Comparison of ENCODE assay signal across 1 cellular context in genomic region chr1:51643362-51643761, GRCh38.
TF ChIP-seq lines count a peak whose summit lies in the region.

No MANE protein-coding gene starts in this region.

TF ChIP-seq in HCT116, 20 proteins besides CTCF, POLR2A, EP300 and RAD21 (continued from another document):
- TF ChIP-seq REST (IDR thresholded peaks at IDR 0.05; ENCODE audit: low read depth): no peak
- no peak for TF ChIP-seq ZBTB33 (IDR thresholded peaks at IDR 0.05; ENCODE audit: extremely low read depth, insufficient replicate concordance, low read length)
- no peak for TF ChIP-seq TCF7L2 (IDR thresholded peaks at IDR 0.05; ENCODE audit: borderline replicate concordance, extremely low read depth, insufficient read depth, insufficient read length)
- no peak for TF ChIP-seq CEBPB (IDR thresholded peaks at IDR 0.05; ENCODE audit: low read depth)
- TF ChIP-seq ZFX (IDR thresholded peaks at IDR 0.05): no peak
- TF ChIP-seq ZNF274 (IDR thresholded peaks at IDR 0.05; ENCODE audit: low read depth, low read length): no peak
- TF ChIP-seq ATF3 (IDR thresholded peaks at IDR 0.05): no peak
- no peak for TF ChIP-seq POLR2AphosphoS5 (IDR thresholded peaks at IDR 0.05; ENCODE audit: low read depth, low read length)
- no peak for TF ChIP-seq MAX (IDR thresholded peaks at IDR 0.05)
- TF ChIP-seq CBX3 (IDR thresholded peaks at IDR 0.05; ENCODE audit: low read depth): no peak
- no peak for TF ChIP-seq ELF1 (IDR thresholded peaks at IDR 0.05; ENCODE audit: borderline replicate concordance, low read depth)
- no peak for TF ChIP-seq SIN3A (IDR thresholded peaks at IDR 0.05; ENCODE audit: low read depth)
- no peak for TF ChIP-seq YY1 (IDR thresholded peaks at IDR 0.05; ENCODE audit: extremely low read depth, insufficient replicate concordance, low read depth, low read length)
- no peak for TF ChIP-seq EZH2 (IDR thresholded peaks at IDR 0.05)
- no peak for TF ChIP-seq EGR1 (IDR thresholded peaks at IDR 0.05; ENCODE audit: low read depth)
